Comparison of ENCODE assay signal across 10 cellular contexts in genomic region chr5:123455095-123455494, GRCh38. TPM values are rescaled to one million over a fixed set of nuclear protein-coding genes. Genes with fewer than 3 reads are reported as not detected.
DNase-seq lines count a peak whose midpoint lies in the region; ATAC-seq and TF ChIP-seq lines count a peak whose summit lies in the region.
"Had no signal": no experiment of that assay in that cellular context is flagged by ENCODE, and none has a peak within 500 bp of the region (broad histone marks: within the 10 kb centered on the region; RNA-seq: fewer than 3 reads in every experiment).

No MANE protein-coding gene starts in this region.

- H3K9ac ChIP-seq in PC-3 (ENCODE audit: low read length): no peak overlapping the region

- TF ChIP-seq CTCF in PC-3 (conservative IDR thresholded peaks at IDR 0.05; ENCODE audit: low read depth, low read length) (no peak), tibial artery (IDR thresholded peaks at IDR 0.05) (no peak)

- no peaks in the 10 kb centered on the region for H4K20me1 ChIP-seq in PC-3 (ENCODE audit: low read length)

- H3K4me1 ChIP-seq in PC-3 (ENCODE audit: insufficient read depth, low read length) (peaks cover 8% of the 10 kb centered on the region), tibial artery (no peaks in the 10 kb centered on the region)

- H3K79me2 ChIP-seq in PC-3 (ENCODE audit: low read length): no peaks in the 10 kb centered on the region

- DNase-seq in NCI-H524 (lab: John Stamatoyannopoulos, UW) (peak; percentile 85 to 96), SW 1271 (lab: John Stamatoyannopoulos, UW) (no peak), NCI-H748 treated with DMSO at 0.1 percent for 48 hours (lab: John Stamatoyannopoulos, UW) (no peak), PC-3 (no peak), tibial artery (no peak)
- DNase-seq: NCI-H1417, right cardiac atrium had no signal

- H3K9me3 ChIP-seq in PC-3 (ENCODE audit: low read length) (no peaks in the 10 kb centered on the region), tibial artery (no peaks in the 10 kb centered on the region)

- intact Hi-C loops in PC-3 (cut with micrococcal nuclease): no loop called here
- intact Hi-C loops in tibial artery (cut with DNase I; ENCODE audit: low total_unique reads): no loop called here

- CTCF ChIA-PET in PC-3 (lab: Charles Lee): no interaction called here

- ATAC-seq in GM18502 (IDR thresholded peaks at IDR 0.05; ENCODE audit: poor library complexity, unreplicated experiment) (peak; percentile 44), GM21390 (IDR thresholded peaks at IDR 0.05; ENCODE audit: unreplicated experiment) (peak; percentile 64), HG03045 (IDR thresholded peaks at IDR 0.05; ENCODE audit: unreplicated experiment) (peak; percentile 44), PC-3 (no peak)
- ATAC-seq: right cardiac atrium had no signal

- POLR2A ChIA-PET in PC-3 (lab: Charles Lee; ENCODE audit: unreplicated experiment): no interaction called here

- H3K4me3 ChIP-seq in PC-3 (ENCODE audit: low read length): no peak overlapping the region
- H3K4me3 ChIP-seq in tibial artery: no peak overlapping the region

- H3K27me3 ChIP-seq in PC-3 (ENCODE audit: low read length) (no peaks in the 10 kb centered on the region), tibial artery (no peaks in the 10 kb centered on the region)

- H3K27ac ChIP-seq in PC-3 (ENCODE audit: low read length) (no peak overlapping the region), tibial artery (no peak overlapping the region)

- no TSS peak for BruUV-seq in PC-3 (replicated peaks; lab: Mats Ljungman, UMichigan)

- no peak overlapping the region for H2AFZ ChIP-seq in PC-3 (ENCODE audit: low read length)

- no peaks in the 10 kb centered on the region for H3K36me3 ChIP-seq in PC-3 (ENCODE audit: low read depth, low read length)
- H3K36me3 ChIP-seq in tibial artery: no peaks in the 10 kb centered on the region

- no peaks in the 10 kb centered on the region for H3F3A ChIP-seq in PC-3 (ENCODE audit: low read length, unreplicated experiment)

- no peak overlapping the region for H3K4me2 ChIP-seq in PC-3 (ENCODE audit: low read length)

- no peaks in the 10 kb centered on the region for H3K9me2 ChIP-seq in PC-3 (replicated peaks; ENCODE audit: low read length)

RNA-seq across cellular contexts. Expression of gene CEP120, which starts 31.9 kb away (rescaled TPM):
- total RNA-seq in PC-3 (2014; rRNA removed): 5.4 and 11.5 TPM in 2 replicates

RNA-seq across cellular contexts. Expression of gene CSNK1G3, which starts 56.9 kb away (rescaled TPM):
- total RNA-seq in PC-3 (2014; rRNA removed): 21.6 and 23.4 TPM in 2 replicates

Comparison
In these comparisons a context has a peak if more than half of its experiments do, and no peak if none do; other contexts are left out.
1. DNase-seq: peak in NCI-H524 (2 of 2); none in SW 1271 (0 of 2), NCI-H748 treated with DMSO at 0.1 percent for 48 hours (single experiment), PC-3 (single experiment) and tibial artery (0 of 2).